10 cellular contexts compared by ENCODE assay signal in genomic region chr1:205669341-205670142, GRCh38. TPM values are rescaled to one million over a fixed set of nuclear protein-coding genes. Genes with fewer than 3 reads are reported as not detected.
DNase-seq lines count a peak whose midpoint lies in the region; ATAC-seq and TF ChIP-seq lines count a peak whose summit lies in the region.
"Had no signal": no experiment of that assay in that cellular context is flagged by ENCODE, and none has a peak within 500 bp of the region (broad histone marks: within the 10 kb centered on the region; RNA-seq: fewer than 3 reads in every experiment).

No MANE protein-coding gene starts in this region.

- DNase-seq in NB4 (ENCODE audit: low read depth) (peak; percentile 37), right lobe of liver (peak in 1 of 3 donors; percentile 48), dedifferentiated amniotic fluid mesenchymal stem cell (ENCODE audit: extremely low spot score) (no peak), gastrocnemius medialis (no peak), foreskin fibroblast (no peak)
- no peak for DNase-seq in activated CD4-positive, alpha-beta T cell treated with anti-CD3 and anti-CD28 coated beads, Interleukin-2, amount 50 U/mL, for 1 hour
- DNase-seq: left cardiac atrium, NCI-H2171 treated with DMSO at 0.1 percent for 48 hours had no signal

- no peak overlapping the region for H3K4me3 ChIP-seq in NB4 (ENCODE audit: low read depth, low read length)
- H3K4me3 ChIP-seq in right lobe of liver = peak overlapping the region in 2 of 3 donors; percentile 45 to 79
- H3K4me3 ChIP-seq in gastrocnemius medialis = no peak overlapping the region
- H3K4me3 ChIP-seq in foreskin fibroblast (ENCODE audit: low read depth in 1 of 2, low read length in 2 of 2) = no peak overlapping the region

- TF ChIP-seq POLR2A in NB4 (IDR thresholded peaks at IDR 0.05; ENCODE audit: extremely low read depth, insufficient read length) = no peak
- TF ChIP-seq POLR2A in right lobe of liver (IDR thresholded peaks at IDR 0.05) = no peak
- TF ChIP-seq POLR2A in gastrocnemius medialis (IDR thresholded peaks at IDR 0.05) = no peak

- TF ChIP-seq CTCF in 22Rv1 (IDR thresholded peaks at IDR 0.05) (no peak), NB4 (IDR thresholded peaks at IDR 0.05; ENCODE audit: low read depth, low read length) (no peak), right lobe of liver (IDR thresholded peaks at IDR 0.05) (no peak), gastrocnemius medialis (IDR thresholded peaks at IDR 0.05 in 4 of 5, conservative IDR thresholded peaks at IDR 0.05 in 1 of 5) (no peak), foreskin fibroblast (IDR thresholded peaks at IDR 0.05; ENCODE audit: low read depth, low read length) (no peak)

- ATAC-seq in GM19467 (IDR thresholded peaks at IDR 0.05; ENCODE audit: unreplicated experiment) = peak; percentile 32
- peak in 1 of 4 donors; percentile 4 for ATAC-seq in right lobe of liver
- ATAC-seq in gastrocnemius medialis = no peak

- in situ Hi-C loops in gastrocnemius medialis (cut with MboI; ENCODE audit: low sequenced_read_pairs in 4 of 4) = loop anchor here in 1 of 4 donors (25.0 kb wide), 1 partner anchor 318 kb away; no protein-coding TSS in a partner anchor

- intact Hi-C loops in right lobe of liver (cut with DNase I) = loop anchor here (5.0 to 10.0 kb wide), 3 partner anchors 38 to 315 kb away; no protein-coding TSS in a partner anchor
- intact Hi-C loops in gastrocnemius medialis (cut with DNase I; ENCODE audit: low total_unique reads) = no loop called here

- H3K27ac ChIP-seq in 22Rv1 (0 out of 2 replicates have a peak overlapping the region, but pooled peaks have one; percentile 32), right lobe of liver (peak overlapping the region in 2 of 3 donors; percentile 6 to 77), gastrocnemius medialis (no peak overlapping the region)

- H3K4me1 ChIP-seq in right lobe of liver (peaks cover 0 to 85% (median 39%) of the 10 kb centered on the region in 4 donors), gastrocnemius medialis (peaks cover 2 to 14% of the 10 kb centered on the region in 2 donors)

- 30% methylated on average over 10 of the region's 20 CpGs for WGBS in right lobe of liver (ENCODE audit: insufficient coverage, low coverage, low lambda C conversion rate, missing lambda C conversion rate)

- H3K27me3 ChIP-seq in right lobe of liver = no peaks in the 10 kb centered on the region
- no peaks in the 10 kb centered on the region for H3K27me3 ChIP-seq in gastrocnemius medialis

- H3K9me3 ChIP-seq in right lobe of liver (no peaks in the 10 kb centered on the region), gastrocnemius medialis (no peaks in the 10 kb centered on the region)

- H3K36me3 ChIP-seq in right lobe of liver (no peaks in the 10 kb centered on the region), gastrocnemius medialis (no peaks in the 10 kb centered on the region)

RNA-seq across cellular contexts. Expression of gene SLC45A3, which starts 10.8 kb away (rescaled TPM):
- total RNA-seq in right lobe of liver = 10 to 100 TPM in 2 of 6 experiments, 1 to 10 TPM in 4; 6.9 to 27.0 (median 7.9) TPM
- total RNA-seq in gastrocnemius medialis = 1 to 10 TPM in 2 of 4 donors, under 1 TPM in 1, not detected in 1; 0.76 to 1.2 (median 1.0) TPM

RNA-seq across cellular contexts. Expression of gene ELK4, which starts 37.7 kb away (rescaled TPM):
- total RNA-seq in right lobe of liver = 10 to 100 TPM; 15.1 to 39.2 (median 26.9) TPM
- 10 to 100 TPM; 17.3 to 24.2 (median 20.1) TPM for total RNA-seq in gastrocnemius medialis

Comparison
In these comparisons a context has a peak if more than half of its experiments do, and no peak if none do; other contexts are left out.
1. H3K27ac ChIP-seq: peak in 22Rv1 (single experiment) and right lobe of liver (2 of 3); none in gastrocnemius medialis (0 of 4).
2. H3K4me3 ChIP-seq: peak in right lobe of liver (2 of 3); none in NB4 (single experiment), gastrocnemius medialis (0 of 4) and foreskin fibroblast (0 of 2).